In genomic region chr11:22657101-22657694, GRCh38 we compare ENCODE assay signal across 7 cellular contexts. TPM values are rescaled to one million over a fixed set of nuclear protein-coding genes. Genes with fewer than 3 reads are reported as not detected.
DNase-seq lines count a peak whose midpoint lies in the region; ATAC-seq and TF ChIP-seq lines count a peak whose summit lies in the region.

No MANE protein-coding gene starts in this region.

- H3K4me1 ChIP-seq in KMS-11 (ENCODE audit: low read depth, poor library complexity, severe bottlenecking) (peaks cover 66% of the 10 kb centered on the region), upper lobe of left lung (no peaks in the 10 kb centered on the region)
- no peaks in the 10 kb centered on the region for H3K4me1 ChIP-seq in effector memory CD4-positive, alpha-beta T cell (ENCODE audit: control insufficient read depth, insufficient read depth, low read length, poor library complexity, severe bottlenecking)

- H2AFZ ChIP-seq in KMS-11 (ENCODE audit: low read depth), result peak overlapping the region; percentile 35; the same call in 1 of the 2 replicates

- peak overlapping the region; percentile 31 for H3K4me3 Mint-ChIP-seq in natural killer cell treated with Interleukin-12 subunit alpha and Interleukin-12 subunit beta and Interleukin-15 and Interleukin-18, amount 100 ng/mL, for 72 hours

- H3K79me2 ChIP-seq in KMS-11 (ENCODE audit: insufficient read depth, low read depth), result no peaks in the 10 kb centered on the region

- TF ChIP-seq EP300 in upper lobe of left lung (IDR thresholded peaks at IDR 0.05), result no peak

- H3K4me3 ChIP-seq in KMS-11 (IDR thresholded peaks at IDR 0.05; ENCODE audit: insufficient read depth, low read depth, low read length) (no peak overlapping the region), upper lobe of left lung (no peak overlapping the region)
- no peak overlapping the region for H3K4me3 ChIP-seq in effector memory CD4-positive, alpha-beta T cell (ENCODE audit: insufficient read depth, low read depth, low read length, poor library complexity, severe bottlenecking)

- no peaks in the 10 kb centered on the region for H3K27me3 ChIP-seq in KMS-11 (ENCODE audit: insufficient read depth, low read depth)
- H3K27me3 ChIP-seq in effector memory CD4-positive, alpha-beta T cell (replicated peaks; ENCODE audit: control insufficient read depth, insufficient read depth, low read length, poor library complexity, severe bottlenecking), result no peaks in the 10 kb centered on the region
- no peaks in the 10 kb centered on the region for H3K27me3 ChIP-seq in upper lobe of left lung

- peak overlapping the region; percentile 55 for H3K27ac ChIP-seq in KMS-11
- no peak overlapping the region for H3K27ac ChIP-seq in effector memory CD4-positive, alpha-beta T cell (ENCODE audit: insufficient read depth, low read length, poor library complexity, severe bottlenecking)
- no peak overlapping the region for H3K27ac ChIP-seq in upper lobe of left lung

- H3K4me1 Mint-ChIP-seq in natural killer cell treated with Interleukin-12 subunit alpha and Interleukin-12 subunit beta and Interleukin-15 and Interleukin-18, amount 100 ng/mL, for 72 hours (ENCODE audit: low read depth in 2 of 2), result peaks cover 20 to 22% of the 10 kb centered on the region in 2 donors

- TF ChIP-seq POLR2A in GM18951 (IDR thresholded peaks at IDR 0.05; ENCODE audit: extremely low read depth, insufficient read depth, insufficient read length), result peak; percentile 24
- no peak for TF ChIP-seq POLR2A in upper lobe of left lung (IDR thresholded peaks at IDR 0.05)

- TF ChIP-seq CTCF in KMS-11 (conservative IDR thresholded peaks at IDR 0.05; ENCODE audit: low read depth, low read length) (no peak), upper lobe of left lung (IDR thresholded peaks at IDR 0.05) (no peak)

- 33 to 35% methylated on average over 1 of the region's 1 CpG for WGBS in upper lobe of left lung, 2 donors

- H3K4me2 ChIP-seq in KMS-11, result peak overlapping the region; percentile 91

- H3K27ac Mint-ChIP-seq in natural killer cell treated with Interleukin-12 subunit alpha and Interleukin-12 subunit beta and Interleukin-15 and Interleukin-18, amount 100 ng/mL, for 72 hours, result peak overlapping the region in 1 of 2 donors; percentile 68

- H3K9me3 ChIP-seq in effector memory CD4-positive, alpha-beta T cell (ENCODE audit: control insufficient read depth, low read length), result no peaks in the 10 kb centered on the region
- H3K9me3 ChIP-seq in upper lobe of left lung, result no peaks in the 10 kb centered on the region

- peaks cover 11 to 12% of the 10 kb centered on the region in 2 donors for H3K27me3 Mint-ChIP-seq in natural killer cell treated with Interleukin-12 subunit alpha and Interleukin-12 subunit beta and Interleukin-15 and Interleukin-18, amount 100 ng/mL, for 72 hours

- H3K9me3 Mint-ChIP-seq in natural killer cell treated with Interleukin-12 subunit alpha and Interleukin-12 subunit beta and Interleukin-15 and Interleukin-18, amount 100 ng/mL, for 72 hours, result no peaks in the 10 kb centered on the region

- peaks cover 6% of the 10 kb centered on the region for H3K36me3 Mint-ChIP-seq in natural killer cell treated with Interleukin-12 subunit alpha and Interleukin-12 subunit beta and Interleukin-15 and Interleukin-18, amount 100 ng/mL, for 72 hours

- H3K9ac ChIP-seq in KMS-11, result peak overlapping the region; percentile 9; the same call in 1 of the 2 replicates

- peak; percentile 84 for ATAC-seq in HG02571 (IDR thresholded peaks at IDR 0.05; ENCODE audit: unreplicated experiment)
- ATAC-seq in natural killer cell treated with Interleukin-12 subunit alpha and Interleukin-12 subunit beta and Interleukin-15 and Interleukin-18, amount 100 ng/mL, for 72 hours, result peak in 1 of 2 donors; percentile 70
- no peak for ATAC-seq in upper lobe of left lung (ENCODE audit: low FRiP score in 2 of 2)

- no peak for DNase-seq in natural killer cell treated with Interleukin-12 subunit alpha and Interleukin-12 subunit beta and Interleukin-15 and Interleukin-18, amount 100 ng/mL, for 72 hours (ENCODE audit: low spot score)
- no peak for DNase-seq in effector memory CD4-positive, alpha-beta T cell
- DNase-seq in upper lobe of left lung (no peak), HPDE6-E6E7 (ENCODE audit: extremely low spot score) (no peak)

- H3K36me3 ChIP-seq in KMS-11 (ENCODE audit: insufficient read depth) (no peaks in the 10 kb centered on the region), upper lobe of left lung (no peaks in the 10 kb centered on the region)
- no peaks in the 10 kb centered on the region for H3K36me3 ChIP-seq in effector memory CD4-positive, alpha-beta T cell (ENCODE audit: control insufficient read depth, insufficient read depth, low read length)

- in situ Hi-C loops in GM18951 (cut with MboI; ENCODE audit: low sequenced_read_pairs, unreplicated experiment), result no loop called here

- no peaks in the 10 kb centered on the region for H4K20me1 ChIP-seq in KMS-11 (ENCODE audit: insufficient read depth)

RNA-seq across cellular contexts. Expression of gene GAS2, which starts 9.2 kb away (rescaled TPM):
- 1 to 10 TPM in 1 of 2 donors, under 1 TPM in 1; 0.76 to 2.4 TPM for total RNA-seq in natural killer cell treated with Interleukin-12 subunit alpha and Interleukin-12 subunit beta and Interleukin-15 and Interleukin-18, amount 100 ng/mL, for 72 hours
- total RNA-seq in upper lobe of left lung, result 1 to 10 TPM in 5 of 6 donors, not detected in 1; 1.5 to 6.3 (median 2.1) TPM

RNA-seq across cellular contexts. Expression of gene FANCF, which starts 31.6 kb away (rescaled TPM):
- 10 to 100 TPM in 1 of 2 donors, 1 to 10 TPM in 1; 9.4 to 11.0 TPM for total RNA-seq in natural killer cell treated with Interleukin-12 subunit alpha and Interleukin-12 subunit beta and Interleukin-15 and Interleukin-18, amount 100 ng/mL, for 72 hours
- 10 to 100 TPM in 1 of 6 donors, 1 to 10 TPM in 5; 2.4 to 10.9 (median 7.8) TPM for total RNA-seq in upper lobe of left lung
